ENCODE assay signal across 1 cellular context in the genomic region with DNA sequence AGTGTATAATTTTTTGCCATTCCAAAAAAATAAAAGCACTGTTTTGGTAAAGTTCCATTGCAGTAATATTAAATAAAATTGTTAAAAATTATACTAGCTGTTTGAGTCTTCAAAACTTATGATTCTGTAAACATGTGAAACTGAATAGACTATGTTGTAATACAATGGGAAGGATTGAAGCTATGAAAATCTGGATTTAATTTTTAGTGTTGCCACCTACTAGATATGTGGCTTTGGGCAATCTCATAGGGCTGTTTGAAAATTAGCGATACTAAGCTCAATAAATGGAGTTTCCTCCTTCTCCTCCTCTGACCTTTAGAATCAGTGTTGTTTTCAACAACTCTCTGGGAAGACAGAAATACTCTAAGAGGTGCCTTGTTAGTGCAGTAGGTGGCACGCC.
TF ChIP-seq lines count a peak whose summit lies in the region.

No MANE protein-coding gene starts in this region.

TF ChIP-seq in IMR-90, 13 proteins besides CTCF, POLR2A, EP300 and RAD21:
- no peak for TF ChIP-seq CHD1 (IDR thresholded peaks at IDR 0.05; ENCODE audit: low read depth, low read length)
- no peak for TF ChIP-seq RFX5 (IDR thresholded peaks at IDR 0.05; ENCODE audit: low read depth, low read length)
- no peak for TF ChIP-seq NFE2L2 (IDR thresholded peaks at IDR 0.05; ENCODE audit: low read depth, low read length)
- no peak for TF ChIP-seq MXI1 (IDR thresholded peaks at IDR 0.05; ENCODE audit: borderline replicate concordance, low read depth, low read length)
- no peak for TF ChIP-seq FOS (IDR thresholded peaks at IDR 0.05; ENCODE audit: low read depth, low read length)
- no peak for TF ChIP-seq RCOR1 (IDR thresholded peaks at IDR 0.05; ENCODE audit: insufficient replicate concordance, low read length)
- no peak for TF ChIP-seq MAZ (IDR thresholded peaks at IDR 0.05; ENCODE audit: borderline replicate concordance, low read depth, low read length)
- no peak for TF ChIP-seq SMC3 (IDR thresholded peaks at IDR 0.05; ENCODE audit: low read depth, low read length)
- TF ChIP-seq CEBPB (IDR thresholded peaks at IDR 0.05; ENCODE audit: low read depth, low read length) = no peak
- no peak for TF ChIP-seq USF2 (IDR thresholded peaks at IDR 0.05; ENCODE audit: low read depth, low read length)
- no peak for TF ChIP-seq ELK1 (IDR thresholded peaks at IDR 0.05; ENCODE audit: borderline replicate concordance, low read depth, low read length)
TF ChIP-seq in IMR-90: peak in this region for 0.
